Comparison of ENCODE assay signal across 4 cellular contexts in genomic region chr15:65236443-65236842, GRCh38. TPM values are rescaled to one million over a fixed set of nuclear protein-coding genes. Genes with fewer than 3 reads are reported as not detected.
"Had no signal": no experiment of that assay in that cellular context is flagged by ENCODE, and none has a peak within 500 bp of the region (broad histone marks: within the 10 kb centered on the region; RNA-seq: fewer than 3 reads in every experiment).

No MANE protein-coding gene starts in this region.

RNA-seq across cellular contexts. Expression of gene RNU5A-1, which starts 59.4 kb away (rescaled TPM):
- total RNA-seq: GM23248, H9, HT-29, IMR-90 had no signal
- polyA plus RNA-seq: GM23248, IMR-90 had no signal
